21 cellular contexts compared by ENCODE assay signal in genomic region chr2:100041946-100042345, GRCh38.
DNase-seq lines count a peak whose midpoint lies in the region; ATAC-seq and TF ChIP-seq lines count a peak whose summit lies in the region.
"Had no signal": no experiment of that assay in that cellular context is flagged by ENCODE, and none has a peak within 500 bp of the region (broad histone marks: within the 10 kb centered on the region; RNA-seq: fewer than 3 reads in every experiment).

No MANE protein-coding gene starts in this region.

- DNase-seq in GM23338 (ENCODE audit: low spot score) (peak; percentile 14), mesenchymal stem cell (no peak), progenitor cell of endocrine pancreas (ENCODE audit: low spot score, unreplicated experiment) (no peak), cortex of kidney (lab: John Stamatoyannopoulos, UW) (no peak), AML-193 (lab: John Stamatoyannopoulos, UW) (no peak)
- DNase-seq: activated CD4-positive, alpha-beta T cell treated with anti-CD3 and anti-CD28 coated beads for 1 hour; activated effector memory CD4-positive, alpha-beta T cell treated with anti-CD3 and anti-CD28 coated beads, Interleukin-2, amount 50 U/mL, for 16 hours; Calu3; hypothalamus; left lung; natural killer cell; NCI-H1436; NCI-H446 treated with DMSO at 0.1 percent for 48 hours; NCI-H82; stimulated activated naive CD4-positive, alpha-beta T cell treated with Interleukin-2 at 50 U/mL for 16 hours; T-cell; thyroid gland had no signal

- H3K36me3 Mint-ChIP-seq in GM23338 (ENCODE audit: low read depth) (no peaks in the 10 kb centered on the region), brain (no peaks in the 10 kb centered on the region), progenitor cell of endocrine pancreas (ENCODE audit: insufficient read depth) (no peaks in the 10 kb centered on the region)
- H3K36me3 Mint-ChIP-seq: natural killer cell had no signal

- H3K4me3 Mint-ChIP-seq in GM23338 (no peak overlapping the region; the same call in 2 of the 3 replicates), brain (peak overlapping the region in 4 of 5 experiments; percentile 20 to 64 (median 47)), progenitor cell of endocrine pancreas (ENCODE audit: low read depth) (peak overlapping the region; percentile 40)
- H3K4me3 Mint-ChIP-seq: central memory CD8-positive, alpha-beta T cell; natural killer cell; T-cell had no signal

- H3K27ac ChIP-seq in GM23338 (ENCODE audit: low read depth) (no peak overlapping the region), mesenchymal stem cell (ENCODE audit: low read length, poor library complexity, severe bottlenecking) (no peak overlapping the region)
- H3K27ac ChIP-seq: gastroesophageal sphincter, left lung, thyroid gland had no signal

- no peaks in the 10 kb centered on the region for H3K9me2 ChIP-seq in GM23338 (ENCODE audit: insufficient read depth)

- no peak overlapping the region for H2BK5ac ChIP-seq in mesenchymal stem cell (ENCODE audit: low read depth, low read length, poor library complexity, severe bottlenecking)

- peak overlapping the region in 1 of 2 experiments; percentile 72 for H3K18ac ChIP-seq in mesenchymal stem cell (ENCODE audit: low read depth in 1 of 2, low read length in 2 of 2)

- H3F3A ChIP-seq in GM23338 (replicated peaks; ENCODE audit: low read depth) = no peaks in the 10 kb centered on the region

- 87% methylated on average over 10 of the region's 12 CpGs for WGBS in mesenchymal stem cell

- H3K4me3 ChIP-seq in GM23338 = no peak overlapping the region
- no peak overlapping the region for H3K4me3 ChIP-seq in mesenchymal stem cell (ENCODE audit: insufficient read depth in 1 of 2, low read depth in 1 of 2, low read length in 2 of 2)
- H3K4me3 ChIP-seq: gastroesophageal sphincter, left lung, thyroid gland had no signal

- H2AK5ac ChIP-seq in mesenchymal stem cell (ENCODE audit: low read length, severe bottlenecking) = no peak overlapping the region

- H3K9me3 Mint-ChIP-seq in GM23338 = no peaks in the 10 kb centered on the region
- no peaks in the 10 kb centered on the region for H3K9me3 Mint-ChIP-seq in brain
- no peaks in the 10 kb centered on the region for H3K9me3 Mint-ChIP-seq in progenitor cell of endocrine pancreas (ENCODE audit: low read depth)
- H3K9me3 Mint-ChIP-seq: central memory CD8-positive, alpha-beta T cell; natural killer cell; T-cell had no signal

- H3K23ac ChIP-seq in mesenchymal stem cell (ENCODE audit: low read length in 2 of 2) = no peak overlapping the region

- TF ChIP-seq CTCF in GM23338 (conservative IDR thresholded peaks at IDR 0.05; ENCODE audit: low read depth in 2 of 2) = no peak
- TF ChIP-seq CTCF in brain (conservative IDR thresholded peaks at IDR 0.05) = no peak
- TF ChIP-seq CTCF in progenitor cell of endocrine pancreas (IDR thresholded peaks at IDR 0.05; ENCODE audit: unreplicated experiment) = no peak

- H3K4me1 ChIP-seq in GM23338 (ENCODE audit: insufficient read depth) = no peaks in the 10 kb centered on the region
- H3K4me1 ChIP-seq in mesenchymal stem cell (ENCODE audit: control insufficient read depth, insufficient read depth, low read depth, low read length) = peaks cover 1% of the 10 kb centered on the region
- H3K4me1 ChIP-seq: gastroesophageal sphincter, left lung had no signal

- H4K8ac ChIP-seq in mesenchymal stem cell (ENCODE audit: low read length) = no peak overlapping the region

- H3K14ac ChIP-seq in mesenchymal stem cell (ENCODE audit: low read length in 2 of 2) = no peak overlapping the region

- H3K27ac Mint-ChIP-seq in GM23338 (no peak overlapping the region), brain (peak overlapping the region; percentile 43 to 96 (median 78)), progenitor cell of endocrine pancreas (peak overlapping the region; percentile 72)
- H3K27ac Mint-ChIP-seq: natural killer cell, T-cell had no signal

- peaks cover 35% of the 10 kb centered on the region for H3K79me1 ChIP-seq in mesenchymal stem cell (replicated peaks; ENCODE audit: low read length, poor library complexity, severe bottlenecking)

- no peak overlapping the region for H2BK12ac ChIP-seq in mesenchymal stem cell (ENCODE audit: low read length in 2 of 2)

- no peak overlapping the region for H3K4me2 ChIP-seq in GM23338
- H3K4me2 ChIP-seq in mesenchymal stem cell (ENCODE audit: low read length, poor library complexity, severe bottlenecking) = no peak overlapping the region

- no peak overlapping the region for H4K91ac ChIP-seq in mesenchymal stem cell (ENCODE audit: low read length)

- peak overlapping the region; percentile 6 to 52 for H3K4ac ChIP-seq in mesenchymal stem cell (ENCODE audit: low read depth in 1 of 2, low read length in 2 of 2)

- no peak overlapping the region for H2BK15ac ChIP-seq in mesenchymal stem cell (ENCODE audit: low read depth, poor library complexity, severe bottlenecking)

- H3K36me3 ChIP-seq in GM23338 (ENCODE audit: insufficient read depth) = no peaks in the 10 kb centered on the region
- peaks cover 0 to 12% of the 10 kb centered on the region in 2 experiments for H3K36me3 ChIP-seq in mesenchymal stem cell (ENCODE audit: control insufficient read depth in 1 of 2, insufficient read depth in 2 of 2, low read depth in 1 of 2, low read length in 2 of 2)
- H3K36me3 ChIP-seq: gastroesophageal sphincter, left lung, thyroid gland had no signal

- no peak overlapping the region for H2AFZ ChIP-seq in GM23338
- H2AFZ ChIP-seq in mesenchymal stem cell (ENCODE audit: low read depth, low read length) = no peak overlapping the region

- ATAC-seq in GM23338 (peak; percentile 85), GM18868 (IDR thresholded peaks at IDR 0.05; ENCODE audit: unreplicated experiment) (no peak)
- ATAC-seq: gastroesophageal sphincter, left lung, natural killer cell, T-cell had no signal

- H2BK120ac ChIP-seq in mesenchymal stem cell (ENCODE audit: low read depth, low read length) = no peak overlapping the region

- H4K20me1 ChIP-seq in GM23338 (replicated peaks; ENCODE audit: insufficient read depth) = no peaks in the 10 kb centered on the region

- H3K9ac ChIP-seq in mesenchymal stem cell (ENCODE audit: low read length) = no peak overlapping the region

- H3K27me3 Mint-ChIP-seq in GM23338 (ENCODE audit: insufficient read depth, low read depth, poor library complexity) (no peaks in the 10 kb centered on the region), brain (no peaks in the 10 kb centered on the region), progenitor cell of endocrine pancreas (peaks cover 20% of the 10 kb centered on the region)
- H3K27me3 Mint-ChIP-seq: central memory CD8-positive, alpha-beta T cell; T-cell had no signal

- H3K79me2 ChIP-seq in GM23338 (replicated peaks; ENCODE audit: insufficient read depth) = no peaks in the 10 kb centered on the region

- H3K27me3 ChIP-seq in GM23338 (ENCODE audit: insufficient read depth) (no peaks in the 10 kb centered on the region), mesenchymal stem cell (ENCODE audit: control insufficient read depth in 1 of 2, insufficient read depth in 1 of 2, low read length in 2 of 2) (peaks cover 0 to 11% of the 10 kb centered on the region in 2 experiments)
- H3K27me3 ChIP-seq: gastroesophageal sphincter, left lung, thyroid gland had no signal

- peaks cover 10% of the 10 kb centered on the region; the same call in 2 of the 3 replicates for H3K4me1 Mint-ChIP-seq in GM23338
- H3K4me1 Mint-ChIP-seq in brain = peaks cover 78% of the 10 kb centered on the region
- peaks cover 16% of the 10 kb centered on the region for H3K4me1 Mint-ChIP-seq in progenitor cell of endocrine pancreas (ENCODE audit: low read depth)
- H3K4me1 Mint-ChIP-seq: central memory CD8-positive, alpha-beta T cell; natural killer cell; T-cell had no signal

- H3K9me3 ChIP-seq in mesenchymal stem cell (ENCODE audit: control insufficient read depth, low read length) = no peaks in the 10 kb centered on the region
- H3K9me3 ChIP-seq: gastroesophageal sphincter, left lung, thyroid gland had no signal

TF ChIP-seq in GM23338, 12 proteins besides CTCF, POLR2A, EP300 and RAD21:
- TF ChIP-seq POLR2AphosphoS5 (IDR thresholded peaks at IDR 0.05; ENCODE audit: low read depth) = no peak
- no peak for TF ChIP-seq EZH2 (IDR thresholded peaks at IDR 0.05; ENCODE audit: low read depth, unreplicated experiment)
- no peak for TF ChIP-seq REST (IDR thresholded peaks at IDR 0.05; ENCODE audit: unreplicated experiment)
- no peak for TF ChIP-seq EZH2phosphoT487 (IDR thresholded peaks at IDR 0.05; ENCODE audit: unreplicated experiment)
